Comparison of ENCODE assay signal across 3 cellular contexts in genomic region chr1:182005398-182005797, GRCh38. TPM values are rescaled to one million over a fixed set of nuclear protein-coding genes. Genes with fewer than 3 reads are reported as not detected.
"Had no signal": no experiment of that assay in that cellular context is flagged by ENCODE, and none has a peak within 500 bp of the region (broad histone marks: within the 10 kb centered on the region; RNA-seq: fewer than 3 reads in every experiment).

No MANE protein-coding gene starts in this region.

RNA-seq across cellular contexts. Expression of gene ZNF648, which starts 56.1 kb away (rescaled TPM):
- total RNA-seq: HT-29, IMR-90 had no signal
- polyA plus RNA-seq: IgD-negative memory B cell, IMR-90 had no signal
